In genomic region chr22:31210830-31211503, GRCh38 we compare ENCODE assay signal across 1 cellular context.
TF ChIP-seq lines count a peak whose summit lies in the region.

No MANE protein-coding gene starts in this region.

TF ChIP-seq in liver, 16 proteins besides CTCF, POLR2A, EP300 and RAD21 (continued from another document):
- TF ChIP-seq, protein P1, sequence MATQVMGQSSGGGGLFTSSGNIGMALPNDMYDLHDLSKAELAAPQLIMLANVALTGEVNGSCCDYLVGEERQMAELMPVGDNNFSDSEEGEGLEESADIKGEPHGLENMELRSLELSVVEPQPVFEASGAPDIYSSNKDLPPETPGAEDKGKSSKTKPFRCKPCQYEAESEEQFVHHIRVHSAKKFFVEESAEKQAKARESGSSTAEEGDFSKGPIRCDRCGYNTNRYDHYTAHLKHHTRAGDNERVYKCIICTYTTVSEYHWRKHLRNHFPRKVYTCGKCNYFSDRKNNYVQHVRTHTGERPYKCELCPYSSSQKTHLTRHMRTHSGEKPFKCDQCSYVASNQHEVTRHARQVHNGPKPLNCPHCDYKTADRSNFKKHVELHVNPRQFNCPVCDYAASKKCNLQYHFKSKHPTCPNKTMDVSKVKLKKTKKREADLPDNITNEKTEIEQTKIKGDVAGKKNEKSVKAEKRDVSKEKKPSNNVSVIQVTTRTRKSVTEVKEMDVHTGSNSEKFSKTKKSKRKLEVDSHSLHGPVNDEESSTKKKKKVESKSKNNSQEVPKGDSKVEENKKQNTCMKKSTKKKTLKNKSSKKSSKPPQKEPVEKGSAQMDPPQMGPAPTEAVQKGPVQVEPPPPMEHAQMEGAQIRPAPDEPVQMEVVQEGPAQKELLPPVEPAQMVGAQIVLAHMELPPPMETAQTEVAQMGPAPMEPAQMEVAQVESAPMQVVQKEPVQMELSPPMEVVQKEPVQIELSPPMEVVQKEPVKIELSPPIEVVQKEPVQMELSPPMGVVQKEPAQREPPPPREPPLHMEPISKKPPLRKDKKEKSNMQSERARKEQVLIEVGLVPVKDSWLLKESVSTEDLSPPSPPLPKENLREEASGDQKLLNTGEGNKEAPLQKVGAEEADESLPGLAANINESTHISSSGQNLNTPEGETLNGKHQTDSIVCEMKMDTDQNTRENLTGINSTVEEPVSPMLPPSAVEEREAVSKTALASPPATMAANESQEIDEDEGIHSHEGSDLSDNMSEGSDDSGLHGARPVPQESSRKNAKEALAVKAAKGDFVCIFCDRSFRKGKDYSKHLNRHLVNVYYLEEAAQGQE (IDR thresholded peaks at IDR 0.05), result peak; percentile 36
- TF ChIP-seq NR2F2 (IDR thresholded peaks at IDR 0.05) (no peak), HNF4G (IDR thresholded peaks at IDR 0.05) (no peak), RXRA (IDR thresholded peaks at IDR 0.05) (peak; percentile 15 to 36), GABPA (IDR thresholded peaks at IDR 0.05 in 1 of 2, conservative IDR thresholded peaks at IDR 0.05 in 1 of 2) (no peak)
- TF ChIP-seq, protein P2, sequence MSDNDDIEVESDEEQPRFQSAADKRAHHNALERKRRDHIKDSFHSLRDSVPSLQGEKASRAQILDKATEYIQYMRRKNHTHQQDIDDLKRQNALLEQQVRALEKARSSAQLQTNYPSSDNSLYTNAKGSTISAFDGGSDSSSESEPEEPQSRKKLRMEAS (IDR thresholded peaks at IDR 0.05), result peak; percentile 73
